ENCODE assay signal across 9 cellular contexts in genomic region chr10:69278446-69278963, GRCh38. TPM values are rescaled to one million over a fixed set of nuclear protein-coding genes. Genes with fewer than 3 reads are reported as not detected.
DNase-seq lines count a peak whose midpoint lies in the region; ATAC-seq and TF ChIP-seq lines count a peak whose summit lies in the region.
"Had no signal": no experiment of that assay in that cellular context is flagged by ENCODE, and none has a peak within 500 bp of the region (broad histone marks: within the 10 kb centered on the region; RNA-seq: fewer than 3 reads in every experiment).

Gene HK1 (plus strand): TSS chr10:69278496.

- no peaks in the 10 kb centered on the region for H3K9me2 ChIP-seq in MM.1S (replicated peaks; ENCODE audit: insufficient read depth, low read length)

- H3K79me2 ChIP-seq in neural progenitor cell (ENCODE audit: low read depth) (no peaks in the 10 kb centered on the region), MM.1S (ENCODE audit: low read length) (no peaks in the 10 kb centered on the region)

- H3K9me3 Mint-ChIP-seq in CD4-positive, CD25-positive, alpha-beta regulatory T cell = no peaks in the 10 kb centered on the region
- H3K9me3 Mint-ChIP-seq in neural progenitor cell = peaks cover 11% of the 10 kb centered on the region

- peaks cover 10% of the 10 kb centered on the region for H3F3A ChIP-seq in neural progenitor cell (ENCODE audit: low read depth)
- no peaks in the 10 kb centered on the region for H3F3A ChIP-seq in MM.1S (ENCODE audit: insufficient read depth, low read length)

- no peak within 1 kb of the TSS for H3K27ac Mint-ChIP-seq in CD4-positive, CD25-positive, alpha-beta regulatory T cell
- H3K27ac Mint-ChIP-seq in neural progenitor cell = peak within 1 kb of the TSS; percentile 83

- H4K20me1 ChIP-seq in neural progenitor cell (ENCODE audit: low read depth) = no peaks in the 10 kb centered on the region
- H4K20me1 ChIP-seq in MM.1S (ENCODE audit: insufficient read depth, low read length) = no peaks in the 10 kb centered on the region

- no peak within 1 kb of the TSS for H3K4me2 ChIP-seq in neural progenitor cell
- H3K4me2 ChIP-seq in MM.1S (ENCODE audit: low read depth, low read length) = no peak within 1 kb of the TSS

- H2AFZ ChIP-seq in neural progenitor cell (replicated peaks) (peak within 1 kb of the TSS; percentile 90), MM.1S (ENCODE audit: low read length) (no peak within 1 kb of the TSS)

- H3K9ac ChIP-seq in neural progenitor cell (no peak within 1 kb of the TSS), MM.1S (ENCODE audit: low read length) (no peak within 1 kb of the TSS)

- H3K27me3 ChIP-seq in CD4-positive, CD25-positive, alpha-beta regulatory T cell (ENCODE audit: control insufficient read depth, insufficient read depth, low read length) = peaks cover 2% of the 10 kb centered on the region
- H3K27me3 ChIP-seq in SJSA1 (replicated peaks) = no peaks in the 10 kb centered on the region
- H3K27me3 ChIP-seq in neural progenitor cell = no peaks in the 10 kb centered on the region
- H3K27me3 ChIP-seq in MM.1S (replicated peaks; ENCODE audit: insufficient read depth, low read length) = no peaks in the 10 kb centered on the region

- H3K27me3 Mint-ChIP-seq in CD4-positive, CD25-positive, alpha-beta regulatory T cell = peaks cover 22% of the 10 kb centered on the region
- no peaks in the 10 kb centered on the region for H3K27me3 Mint-ChIP-seq in neural progenitor cell (ENCODE audit: insufficient read depth, low read depth)

- H3K4me1 ChIP-seq in CD4-positive, CD25-positive, alpha-beta regulatory T cell (ENCODE audit: control insufficient read depth, insufficient read depth, low read length, poor library complexity, severe bottlenecking) = no peaks in the 10 kb centered on the region
- H3K4me1 ChIP-seq in SJSA1 (replicated peaks) (no peaks in the 10 kb centered on the region), neural progenitor cell (peaks cover 16% of the 10 kb centered on the region), MM.1S (ENCODE audit: low read length) (no peaks in the 10 kb centered on the region)

- no peak within 1 kb of the TSS for H3K27ac ChIP-seq in CD4-positive, CD25-positive, alpha-beta regulatory T cell (ENCODE audit: insufficient read depth, low read length, poor library complexity, severe bottlenecking)
- no peak within 1 kb of the TSS for H3K27ac ChIP-seq in SJSA1
- no peak within 1 kb of the TSS for H3K27ac ChIP-seq in neural progenitor cell
- no peak within 1 kb of the TSS for H3K27ac ChIP-seq in MM.1S (ENCODE audit: low read length)

- no peaks in the 10 kb centered on the region for H3K36me3 ChIP-seq in CD4-positive, CD25-positive, alpha-beta regulatory T cell (ENCODE audit: control insufficient read depth, insufficient read depth, low read length)
- H3K36me3 ChIP-seq in SJSA1 (no peaks in the 10 kb centered on the region), neural progenitor cell (no peaks in the 10 kb centered on the region), MM.1S (replicated peaks; ENCODE audit: insufficient read depth, low read length) (no peaks in the 10 kb centered on the region)

- ATAC-seq in CD4-positive, CD25-positive, alpha-beta regulatory T cell (ENCODE audit: low read depth in 2 of 2) = no peak

- no peak within 1 kb of the TSS for H3K4me3 Mint-ChIP-seq in CD4-positive, CD25-positive, alpha-beta regulatory T cell
- H3K4me3 Mint-ChIP-seq in neural progenitor cell = peak within 1 kb of the TSS; percentile 9

- no peak for DNase-seq in CD4-positive, CD25-positive, alpha-beta regulatory T cell
- DNase-seq in SJSA1 (ENCODE audit: low read depth in 1 of 2, low spot score in 2 of 2) (no peak), fibroblast of peridontal ligament (ENCODE audit: extremely low read depth) (peak; percentile 8), neural progenitor cell (ENCODE audit: low spot score) (peak; percentile 67), DMS153 (lab: John Stamatoyannopoulos, UW) (no peak), NCI-H1092 (lab: John Stamatoyannopoulos, UW) (no peak), MM.1S (no peak), NCI-H187 treated with DMSO at 0.1 percent for 48 hours (lab: John Stamatoyannopoulos, UW) (no peak)
- DNase-seq: NCI-H1436 treated with DMSO at 0.1 percent for 48 hours had no signal

- no peaks in the 10 kb centered on the region for H3K4me1 Mint-ChIP-seq in CD4-positive, CD25-positive, alpha-beta regulatory T cell
- peaks cover 27% of the 10 kb centered on the region for H3K4me1 Mint-ChIP-seq in neural progenitor cell

- no peaks in the 10 kb centered on the region for H3K36me3 Mint-ChIP-seq in CD4-positive, CD25-positive, alpha-beta regulatory T cell
- H3K36me3 Mint-ChIP-seq in neural progenitor cell = no peaks in the 10 kb centered on the region

- no peaks in the 10 kb centered on the region for H3K9me3 ChIP-seq in CD4-positive, CD25-positive, alpha-beta regulatory T cell (ENCODE audit: control insufficient read depth in 2 of 2, low read length in 2 of 2)
- H3K9me3 ChIP-seq in SJSA1 (replicated peaks) (no peaks in the 10 kb centered on the region; the same call in 1 of the 2 replicates), neural progenitor cell (ENCODE audit: low read depth) (no peaks in the 10 kb centered on the region), MM.1S (replicated peaks; ENCODE audit: insufficient read depth, low read length) (no peaks in the 10 kb centered on the region)

- TF ChIP-seq CTCF in neural progenitor cell (IDR thresholded peaks at IDR 0.05) = no peak
- no peak for TF ChIP-seq CTCF in MM.1S (IDR thresholded peaks at IDR 0.05; ENCODE audit: low read length)

- H3K4me3 ChIP-seq in CD4-positive, CD25-positive, alpha-beta regulatory T cell (ENCODE audit: low read depth, low read length) = no peak within 1 kb of the TSS
- H3K4me3 ChIP-seq in SJSA1 (no peak within 1 kb of the TSS), neural progenitor cell (no peak within 1 kb of the TSS), MM.1S (ENCODE audit: low read length) (no peak within 1 kb of the TSS)

RNA-seq across cellular contexts. Expression of gene HK1, which starts in this region (rescaled TPM):
- 86.4 TPM for total RNA-seq in CD4-positive, CD25-positive, alpha-beta regulatory T cell
- 100 to 1,000 TPM in 3 of 4 donors, 10 to 100 TPM in 1; 95.6 to 115 (median 106) TPM for polyA plus RNA-seq in CD4-positive, CD25-positive, alpha-beta regulatory T cell
- 50.0 and 53.1 TPM in 2 replicates for total RNA-seq in SJSA1 (2014; rRNA removed; shearing (Covaris generic))
- total RNA-seq in neural progenitor cell (ENCODE audit: low replicate concordance) = 30.1 and 45.8 TPM in 2 replicates

Comparison
In these comparisons a context has a peak if more than half of its experiments do, and no peak if none do; other contexts are left out.
1. DNase-seq: peak in fibroblast of peridontal ligament (single experiment) and neural progenitor cell (single experiment); none in CD4-positive, CD25-positive, alpha-beta regulatory T cell (0 of 3), SJSA1 (0 of 2), DMS153 (single experiment), NCI-H1092 (single experiment), MM.1S (single experiment) and NCI-H187 treated with DMSO at 0.1 percent for 48 hours (single experiment).